19 cellular contexts compared by ENCODE assay signal in genomic region chr4:82519776-82520175, GRCh38. TPM values are rescaled to one million over a fixed set of nuclear protein-coding genes. Genes with fewer than 3 reads are reported as not detected.
DNase-seq lines count a peak whose midpoint lies in the region; TF ChIP-seq lines count a peak whose summit lies in the region.
"Had no signal": no experiment of that assay in that cellular context is flagged by ENCODE, and none has a peak within 500 bp of the region (broad histone marks: within the 10 kb centered on the region; RNA-seq: fewer than 3 reads in every experiment).

No MANE protein-coding gene starts in this region.

- H3K4me2 ChIP-seq in neural progenitor cell = no peak overlapping the region

- H3K79me2 ChIP-seq in neural progenitor cell (ENCODE audit: low read depth) = no peaks in the 10 kb centered on the region

- no peak overlapping the region for H3K4me3 Mint-ChIP-seq in neural progenitor cell

- no peaks in the 10 kb centered on the region for H3K9me3 Mint-ChIP-seq in neural progenitor cell

- H2AFZ ChIP-seq in neural progenitor cell (replicated peaks) = no peak overlapping the region
- H2AFZ ChIP-seq: PC-9 had no signal

- TF ChIP-seq CTCF in astrocyte of the spinal cord (IDR thresholded peaks at IDR 0.05; ENCODE audit: low read depth, low read length) (no peak), fibroblast of the aortic adventitia (IDR thresholded peaks at IDR 0.05; ENCODE audit: insufficient read depth, low read length) (no peak), neural progenitor cell (IDR thresholded peaks at IDR 0.05) (no peak), transverse colon (IDR thresholded peaks at IDR 0.05) (no peak)

- H3K4me3 ChIP-seq in astrocyte of the spinal cord (ENCODE audit: low read depth, low read length) = no peak overlapping the region
- no peak overlapping the region for H3K4me3 ChIP-seq in fibroblast of the aortic adventitia (ENCODE audit: low read depth, low read length)
- H3K4me3 ChIP-seq in neural progenitor cell = no peak overlapping the region
- H3K4me3 ChIP-seq in transverse colon = no peak overlapping the region
- H3K4me3 ChIP-seq: A549, PC-9 had no signal

- H3K27me3 Mint-ChIP-seq in neural progenitor cell (ENCODE audit: insufficient read depth, low read depth) = peaks cover 2% of the 10 kb centered on the region

- no peak overlapping the region for H3K9ac ChIP-seq in neural progenitor cell

- in situ Hi-C loops in astrocyte of the spinal cord (cut with HindIII; ENCODE audit: low sequenced_read_pairs) = no loop called here
- in situ Hi-C loops in transverse colon (cut with MboI; ENCODE audit: low pct_ligation_motif_present in 1 of 4, low pct_unique_long_range_greater_than_20kb in 1 of 4, low sequenced_read_pairs in 3 of 4) = no loop called here

- peaks cover 11% of the 10 kb centered on the region for H3K4me1 Mint-ChIP-seq in neural progenitor cell

- no peaks in the 10 kb centered on the region for H4K20me1 ChIP-seq in neural progenitor cell (ENCODE audit: low read depth)

- intact Hi-C loops in transverse colon (cut with DNase I; ENCODE audit: low total_unique reads) = no loop called here

- no peaks in the 10 kb centered on the region for H3K9me3 ChIP-seq in neural progenitor cell (ENCODE audit: low read depth)
- H3K9me3 ChIP-seq in transverse colon = no peaks in the 10 kb centered on the region
- H3K9me3 ChIP-seq: A549 had no signal

- H3K27ac Mint-ChIP-seq in neural progenitor cell = no peak overlapping the region

- peaks cover 3% of the 10 kb centered on the region for H3F3A ChIP-seq in neural progenitor cell (ENCODE audit: low read depth)

- TF ChIP-seq POLR2A in transverse colon (IDR thresholded peaks at IDR 0.05) = no peak

- WGBS in transverse colon (ENCODE audit: low coverage in 1 of 2), 2 donors = 37 to 58% methylated on average over 2 of the region's 2 CpGs

- TF ChIP-seq EP300 in transverse colon (IDR thresholded peaks at IDR 0.05; ENCODE audit: low read depth) = no peak

- peak; percentile 21 for DNase-seq in AG20443 (ENCODE audit: low spot score)
- DNase-seq in M059J (ENCODE audit: low read depth) = peak; percentile 17
- DNase-seq in astrocyte of the spinal cord (ENCODE audit: low read depth, low spot score) = peak; percentile 15
- peak; percentile 71 for DNase-seq in fibroblast of the aortic adventitia (ENCODE audit: low read depth)
- no peak for DNase-seq in neural progenitor cell (ENCODE audit: low spot score)
- DNase-seq in dermis blood vessel endothelial cell = no peak
- no peak for DNase-seq in transverse colon
- no peak for DNase-seq in hypothalamus (lab: John Stamatoyannopoulos, UW)
- DNase-seq: DMS 273 treated with DMSO at 0.1 percent for 48 hours, GF-D8, KG1, NCI-H1092, NCI-H2107, NCI-H2227 treated with DMSO at 0.1 percent for 48 hours, NCI-H526 had no signal

- H3K4me1 ChIP-seq in neural progenitor cell (peaks cover 8% of the 10 kb centered on the region), transverse colon (no peaks in the 10 kb centered on the region)

- H3K27me3 ChIP-seq in neural progenitor cell = no peaks in the 10 kb centered on the region
- no peaks in the 10 kb centered on the region for H3K27me3 ChIP-seq in transverse colon

- H3K27ac ChIP-seq in neural progenitor cell = no peak overlapping the region
- H3K27ac ChIP-seq in transverse colon = no peak overlapping the region
- H3K27ac ChIP-seq: A549, C4-2B, PC-9 had no signal

- no peaks in the 10 kb centered on the region for H3K36me3 Mint-ChIP-seq in neural progenitor cell

- H3K36me3 ChIP-seq in neural progenitor cell (no peaks in the 10 kb centered on the region), transverse colon (no peaks in the 10 kb centered on the region)

RNA-seq across cellular contexts. Expression of gene TMEM150C, which starts 42.0 kb away (rescaled TPM):
- total RNA-seq in M059J (2014; rRNA removed; shearing (Covaris generic)) = 1.8 and 4.0 TPM in 2 replicates
- 0.45 and 1.9 TPM in 2 replicates for total RNA-seq in fibroblast of the aortic adventitia (ENCODE audit: low replicate concordance)
- total RNA-seq in neural progenitor cell (ENCODE audit: low replicate concordance) = 3.8 and 5.7 TPM in 2 replicates
- 6.0 and 19.1 TPM in 2 replicates for total RNA-seq in dermis blood vessel endothelial cell
- 1 to 10 TPM in 2 of 4 donors, under 1 TPM in 1, not detected in 1; 0.37 to 6.6 (median 5.9) TPM for total RNA-seq in transverse colon
- total RNA-seq: MCF 10A had no signal

Comparison
In these comparisons a context has a peak if more than half of its experiments do, and no peak if none do; other contexts are left out.
1. DNase-seq: peak in AG20443 (single experiment), M059J (single experiment), astrocyte of the spinal cord (single experiment) and fibroblast of the aortic adventitia (single experiment); none in neural progenitor cell (single experiment), dermis blood vessel endothelial cell (single experiment), transverse colon (single experiment) and hypothalamus (0 of 51).